18 cellular contexts compared by ENCODE assay signal in the genomic region with DNA sequence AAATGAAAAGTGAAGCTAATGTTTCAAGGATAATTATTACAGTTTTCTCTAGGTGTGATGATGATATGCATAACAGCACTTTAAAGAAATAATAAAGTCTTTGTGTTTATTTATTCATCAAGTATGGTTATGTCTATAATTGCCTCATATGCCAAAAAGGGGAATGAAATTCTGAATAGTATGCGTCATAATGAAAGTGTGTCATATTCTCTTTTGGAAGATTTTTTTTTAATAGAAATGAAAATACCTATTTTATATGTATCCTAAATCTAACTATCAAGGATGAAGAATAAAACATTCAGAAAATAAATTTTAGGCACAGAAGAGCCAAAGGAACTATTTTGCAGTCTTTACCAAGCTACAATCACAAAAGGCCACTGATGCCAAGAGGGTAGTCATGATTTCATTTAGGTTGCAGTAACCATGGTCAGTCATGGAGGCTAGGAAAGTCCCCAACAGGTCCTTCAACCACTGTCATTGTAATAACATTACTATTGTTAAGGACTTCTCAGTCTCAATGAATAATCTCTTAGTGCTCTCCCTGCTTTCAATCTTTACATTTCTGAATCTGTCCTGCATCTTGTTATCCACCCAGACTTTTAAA.
DNase-seq lines count a peak whose midpoint lies in the region; ATAC-seq and TF ChIP-seq lines count a peak whose summit lies in the region.
"Had no signal": no experiment of that assay in that cellular context is flagged by ENCODE, and none has a peak within 500 bp of the region (broad histone marks: within the 10 kb centered on the region; RNA-seq: fewer than 3 reads in every experiment).

No MANE protein-coding gene starts in this region.

- TF ChIP-seq CTCF in OCI-LY3 (IDR thresholded peaks at IDR 0.05; ENCODE audit: low read depth, low read length) (no peak), neural progenitor cell (IDR thresholded peaks at IDR 0.05) (no peak), uterus (IDR thresholded peaks at IDR 0.05) (no peak)

- TF ChIP-seq POLR2A in uterus (IDR thresholded peaks at IDR 0.05) = no peak

- H3K27me3 Mint-ChIP-seq in neural progenitor cell (ENCODE audit: insufficient read depth, low read depth) = peaks cover 2% of the 10 kb centered on the region
- H3K27me3 Mint-ChIP-seq in activated T-helper 17 cell treated with anti-CD3 and anti-CD28 coated beads, Interleukin-2, amount 50 U/mL, for 72 hours = no peaks in the 10 kb centered on the region
- H3K27me3 Mint-ChIP-seq: B cell; CD4-positive, CD25-positive, alpha-beta regulatory T cell had no signal

- ATAC-seq in GM18858 (IDR thresholded peaks at IDR 0.05; ENCODE audit: unreplicated experiment) (peak; percentile 55), GM21786 (IDR thresholded peaks at IDR 0.05; ENCODE audit: unreplicated experiment) (peak; percentile 65)
- ATAC-seq in activated T-helper 17 cell treated with anti-CD3 and anti-CD28 coated beads, Interleukin-2, amount 50 U/mL, for 72 hours (replicated peaks) = no peak
- ATAC-seq: CD8-positive, alpha-beta T cell had no signal

- no peak overlapping the region for H3K4me3 Mint-ChIP-seq in neural progenitor cell
- H3K4me3 Mint-ChIP-seq in activated T-helper 17 cell treated with anti-CD3 and anti-CD28 coated beads, Interleukin-2, amount 50 U/mL, for 72 hours = no peak overlapping the region
- H3K4me3 Mint-ChIP-seq: B cell; CD4-positive, CD25-positive, alpha-beta regulatory T cell; CD8-positive, alpha-beta T cell had no signal

- H3K9me3 ChIP-seq in OCI-LY3 (ENCODE audit: insufficient read depth, low read length) (no peaks in the 10 kb centered on the region), neural progenitor cell (ENCODE audit: low read depth) (no peaks in the 10 kb centered on the region), uterus (no peaks in the 10 kb centered on the region)
- H3K9me3 ChIP-seq: BLaER1, Caco-2 had no signal

- no peak overlapping the region for H3K27ac Mint-ChIP-seq in neural progenitor cell
- H3K27ac Mint-ChIP-seq in activated T-helper 17 cell treated with anti-CD3 and anti-CD28 coated beads, Interleukin-2, amount 50 U/mL, for 72 hours = no peak overlapping the region
- H3K27ac Mint-ChIP-seq: B cell; CD4-positive, CD25-positive, alpha-beta regulatory T cell had no signal

- no peak for DNase-seq in neural progenitor cell (ENCODE audit: low spot score)
- no peak for DNase-seq in uterus
- DNase-seq: Caco-2; CD4-positive, CD25-positive, alpha-beta regulatory T cell; CD8-positive, alpha-beta T cell; DMS153; DND-41; GM23248; H7; HCEC 1CT had no signal

- H3K4me2 ChIP-seq in OCI-LY3 (ENCODE audit: low read length) (0 out of 2 replicates have a peak overlapping the region, but pooled peaks have one; percentile 5), neural progenitor cell (no peak overlapping the region)
- H3K4me2 ChIP-seq: BLaER1 had no signal

- H3K36me3 Mint-ChIP-seq in neural progenitor cell = no peaks in the 10 kb centered on the region
- H3K36me3 Mint-ChIP-seq in activated T-helper 17 cell treated with anti-CD3 and anti-CD28 coated beads, Interleukin-2, amount 50 U/mL, for 72 hours (ENCODE audit: low read depth) = no peaks in the 10 kb centered on the region
- H3K36me3 Mint-ChIP-seq: CD4-positive, CD25-positive, alpha-beta regulatory T cell; CD8-positive, alpha-beta T cell had no signal

- peaks cover 3% of the 10 kb centered on the region for H3K9me3 Mint-ChIP-seq in neural progenitor cell
- peaks cover 17% of the 10 kb centered on the region for H3K9me3 Mint-ChIP-seq in activated T-helper 17 cell treated with anti-CD3 and anti-CD28 coated beads, Interleukin-2, amount 50 U/mL, for 72 hours

- H2AFZ ChIP-seq in OCI-LY3 (ENCODE audit: low read depth, low read length) (no peak overlapping the region), neural progenitor cell (replicated peaks) (no peak overlapping the region)
- H2AFZ ChIP-seq: GM23248 had no signal

- H3K27me3 ChIP-seq in OCI-LY3 (ENCODE audit: low read depth, low read length) = no peaks in the 10 kb centered on the region
- H3K27me3 ChIP-seq in neural progenitor cell = no peaks in the 10 kb centered on the region
- H3K27me3 ChIP-seq in uterus = no peaks in the 10 kb centered on the region
- H3K27me3 ChIP-seq: BLaER1 had no signal

- no peaks in the 10 kb centered on the region for H4K20me1 ChIP-seq in OCI-LY3 (ENCODE audit: insufficient read depth, low read length)
- H4K20me1 ChIP-seq in neural progenitor cell (ENCODE audit: low read depth) = no peaks in the 10 kb centered on the region
- H4K20me1 ChIP-seq: BLaER1 had no signal

- peaks cover 3% of the 10 kb centered on the region for H3K4me1 Mint-ChIP-seq in neural progenitor cell
- no peaks in the 10 kb centered on the region for H3K4me1 Mint-ChIP-seq in activated T-helper 17 cell treated with anti-CD3 and anti-CD28 coated beads, Interleukin-2, amount 50 U/mL, for 72 hours
- H3K4me1 Mint-ChIP-seq: B cell; CD4-positive, CD25-positive, alpha-beta regulatory T cell had no signal

- H3K36me3 ChIP-seq in OCI-LY3 (replicated peaks; ENCODE audit: low read depth, low read length) = no peaks in the 10 kb centered on the region
- H3K36me3 ChIP-seq in neural progenitor cell = no peaks in the 10 kb centered on the region
- no peaks in the 10 kb centered on the region for H3K36me3 ChIP-seq in uterus
- H3K36me3 ChIP-seq: BLaER1 had no signal

- intact Hi-C loops in uterus (cut with DNase I; ENCODE audit: low total_unique reads) = no loop called here

- H3K4me1 ChIP-seq in OCI-LY3 (ENCODE audit: low read length) (peaks cover 7% of the 10 kb centered on the region), neural progenitor cell (no peaks in the 10 kb centered on the region), uterus (no peaks in the 10 kb centered on the region)
- H3K4me1 ChIP-seq: BLaER1, Caco-2 had no signal

- H3K4me3 ChIP-seq in OCI-LY3 (ENCODE audit: low read length) = no peak overlapping the region
- H3K4me3 ChIP-seq in neural progenitor cell = no peak overlapping the region
- no peak overlapping the region for H3K4me3 ChIP-seq in uterus
- H3K4me3 ChIP-seq: BLaER1, GM23248 had no signal

- H3K79me2 ChIP-seq in OCI-LY3 (ENCODE audit: low read length) = no peaks in the 10 kb centered on the region
- H3K79me2 ChIP-seq in neural progenitor cell (ENCODE audit: low read depth) = no peaks in the 10 kb centered on the region

- H3K9ac ChIP-seq in OCI-LY3 (ENCODE audit: low read length) = no peak overlapping the region
- no peak overlapping the region for H3K9ac ChIP-seq in neural progenitor cell
- H3K9ac ChIP-seq: BLaER1, GM23248 had no signal

- no peak overlapping the region for H3K27ac ChIP-seq in OCI-LY3 (ENCODE audit: low read length)
- no peak overlapping the region for H3K27ac ChIP-seq in neural progenitor cell
- no peak overlapping the region for H3K27ac ChIP-seq in uterus
- H3K27ac ChIP-seq: 22Rv1, BLaER1, C4-2B, GM23248 had no signal

- no peaks in the 10 kb centered on the region for H3F3A ChIP-seq in neural progenitor cell (ENCODE audit: low read depth)
